Comparison of ENCODE assay signal across 32 cellular contexts in genomic region chr4:46889410-46889809, GRCh38. TPM values are rescaled to one million over a fixed set of nuclear protein-coding genes. Genes with fewer than 3 reads are reported as not detected.
"Had no signal": no experiment of that assay in that cellular context is flagged by ENCODE, and none has a peak within 500 bp of the region (broad histone marks: within the 10 kb centered on the region; RNA-seq: fewer than 3 reads in every experiment).

No MANE protein-coding gene starts in this region.

- H3K9me3 Mint-ChIP-seq: mesothelial cell of epicardium; natural killer cell treated with Interleukin-12 subunit alpha and Interleukin-12 subunit beta and Interleukin-15 and Interleukin-18, amount 100 ng/mL, for 72 hours; stimulated activated effector memory CD8-positive, alpha-beta T cell treated with anti-CD3 and anti-CD28 coated beads, Interleukin-12 subunit alpha, Interleukin-12 subunit beta, amount 100 ng/mL, for 72 hours; stimulated activated naive CD8-positive, alpha-beta T cell treated with anti-CD3 and anti-CD28 coated beads, Interleukin-15, Interleukin-2, amounts not matched to agents 100 ng/mL and 50 ng/mL, for 24 hours had no signal

- ATAC-seq: heart left ventricle; naive thymus-derived CD4-positive, alpha-beta T cell; natural killer cell treated with Interleukin-12 subunit alpha and Interleukin-12 subunit beta and Interleukin-15 and Interleukin-18, amount 100 ng/mL, for 72 hours; right cardiac atrium; stimulated activated effector memory CD8-positive, alpha-beta T cell treated with anti-CD3 and anti-CD28 coated beads, Interleukin-12 subunit alpha, Interleukin-12 subunit beta, amount 100 ng/mL, for 72 hours had no signal

- H3K27ac ChIP-seq: heart left ventricle, left ventricle myocardium inferior, ovary, sigmoid colon, suprapubic skin, thoracic aorta, tibial artery, vagina had no signal

- H3K9me3 ChIP-seq: left ventricle myocardium inferior, ovary, sigmoid colon, thoracic aorta, tibial artery, vagina had no signal

- H3K36me3 ChIP-seq: heart left ventricle, left ventricle myocardium inferior, ovary, sigmoid colon, suprapubic skin, thoracic aorta, tibial artery, vagina had no signal

- H3K4me3 ChIP-seq: heart left ventricle, left ventricle myocardium inferior, lung, ovary, sigmoid colon, smooth muscle cell, suprapubic skin, thoracic aorta, tibial artery, vagina had no signal

- H3K4me1 ChIP-seq: heart left ventricle, left ventricle myocardium inferior, sigmoid colon, suprapubic skin, tibial artery, vagina had no signal

- H3K4me3 Mint-ChIP-seq: mesothelial cell of epicardium; naive thymus-derived CD4-positive, alpha-beta T cell; natural killer cell treated with Interleukin-12 subunit alpha and Interleukin-12 subunit beta and Interleukin-15 and Interleukin-18, amount 100 ng/mL, for 72 hours; stimulated activated effector memory CD8-positive, alpha-beta T cell treated with anti-CD3 and anti-CD28 coated beads, Interleukin-12 subunit alpha, Interleukin-12 subunit beta, amount 100 ng/mL, for 72 hours; stimulated activated naive CD8-positive, alpha-beta T cell treated with anti-CD3 and anti-CD28 coated beads, Interleukin-15, Interleukin-2, amounts not matched to agents 100 ng/mL and 50 ng/mL, for 24 hours had no signal

- H3K4me2 ChIP-seq: smooth muscle cell had no signal

- H3K27ac Mint-ChIP-seq: mesothelial cell of epicardium; naive thymus-derived CD4-positive, alpha-beta T cell; natural killer cell treated with Interleukin-12 subunit alpha and Interleukin-12 subunit beta and Interleukin-15 and Interleukin-18, amount 100 ng/mL, for 72 hours; stimulated activated effector memory CD8-positive, alpha-beta T cell treated with anti-CD3 and anti-CD28 coated beads, Interleukin-12 subunit alpha, Interleukin-12 subunit beta, amount 100 ng/mL, for 72 hours; stimulated activated naive CD8-positive, alpha-beta T cell treated with anti-CD3 and anti-CD28 coated beads, Interleukin-15, Interleukin-2, amounts not matched to agents 100 ng/mL and 50 ng/mL, for 24 hours had no signal

- H3K27me3 ChIP-seq: heart left ventricle, ovary, sigmoid colon, suprapubic skin, tibial artery, vagina had no signal

- DNase-seq: heart left ventricle; islet precursor cell; left ventricle myocardium inferior; mesendoderm; naive thymus-derived CD4-positive, alpha-beta T cell; ovary; right cardiac atrium; sigmoid colon; stimulated activated CD4-positive, alpha-beta T cell treated with anti-CD3 and anti-CD28 coated beads, Interleukin-4, amount 100 ng/mL, for 24 hours; stimulated activated naive CD4-positive, alpha-beta T cell; tibial artery; trophoblast cell had no signal

- H3K27me3 Mint-ChIP-seq: stimulated activated naive CD8-positive, alpha-beta T cell treated with anti-CD3 and anti-CD28 coated beads, Interleukin-15, Interleukin-2, amounts not matched to agents 100 ng/mL and 50 ng/mL, for 24 hours had no signal

- H3K4me1 Mint-ChIP-seq: mesothelial cell of epicardium; naive thymus-derived CD4-positive, alpha-beta T cell; stimulated activated effector memory CD8-positive, alpha-beta T cell treated with anti-CD3 and anti-CD28 coated beads, Interleukin-12 subunit alpha, Interleukin-12 subunit beta, amount 100 ng/mL, for 72 hours had no signal

- H3K36me3 Mint-ChIP-seq: mesothelial cell of epicardium; naive thymus-derived CD4-positive, alpha-beta T cell; natural killer cell treated with Interleukin-12 subunit alpha and Interleukin-12 subunit beta and Interleukin-15 and Interleukin-18, amount 100 ng/mL, for 72 hours; stimulated activated effector memory CD8-positive, alpha-beta T cell treated with anti-CD3 and anti-CD28 coated beads, Interleukin-12 subunit alpha, Interleukin-12 subunit beta, amount 100 ng/mL, for 72 hours had no signal

RNA-seq across cellular contexts. Expression of gene COX7B2, which starts 19.6 kb away (rescaled TPM):
- total RNA-seq: heart left ventricle; kidney epithelial cell; left ventricle myocardium inferior; lower leg skin; lung; mesothelial cell of epicardium; mononuclear cell; myocyte; naive thymus-derived CD4-positive, alpha-beta T cell; natural killer cell treated with Interleukin-12 subunit alpha and Interleukin-12 subunit beta and Interleukin-15 and Interleukin-18, amount 100 ng/mL, for 72 hours; omental fat pad; ovary; progenitor cell of endocrine pancreas; pulmonary artery endothelial cell; renal cortical epithelial cell; right cardiac atrium; sigmoid colon; smooth muscle cell; subcutaneous adipose tissue; suprapubic skin; thoracic aorta; urinary bladder; vagina had no signal
- polyA plus RNA-seq: heart left ventricle; lung; naive thymus-derived CD4-positive, alpha-beta T cell; neural cell; ovary; right cardiac atrium; sigmoid colon; smooth muscle cell; urinary bladder had no signal
